Comparison of ENCODE assay signal across 10 cellular contexts in genomic region chr3:15287565-15288330, GRCh38. TPM values are rescaled to one million over a fixed set of nuclear protein-coding genes. Genes with fewer than 3 reads are reported as not detected.
DNase-seq lines count a peak whose midpoint lies in the region; TF ChIP-seq lines count a peak whose summit lies in the region.
"Had no signal": no experiment of that assay in that cellular context is flagged by ENCODE, and none has a peak within 500 bp of the region (broad histone marks: within the 10 kb centered on the region; RNA-seq: fewer than 3 reads in every experiment).

No MANE protein-coding gene starts in this region.

- TF ChIP-seq CTCF in adrenal gland (IDR thresholded peaks at IDR 0.05) (no peak), right atrium auricular region (IDR thresholded peaks at IDR 0.05) (no peak)

- DNase-seq in ELR (ENCODE audit: low read depth) (peak; percentile 63), adrenal gland (peak; percentile 56 to 93 (median 81)), right atrium auricular region (ENCODE audit: low spot score) (peak; percentile 96), NCI-H2171 treated with DMSO at 0.1 percent for 48 hours (lab: John Stamatoyannopoulos, UW) (no peak), DMS53 treated with DMSO at 0.1 percent for 48 hours (lab: John Stamatoyannopoulos, UW; ENCODE audit: unreplicated experiment) (no peak), NCI-H1105 treated with DMSO at 0.1 percent for 48 hours (lab: John Stamatoyannopoulos, UW) (no peak)
- DNase-seq in activated effector memory CD4-positive, alpha-beta T cell treated with anti-CD3 and anti-CD28 coated beads, Interleukin-2, amount 50 U/mL, for 16 hours, result no peak
- DNase-seq: NCI-H1436; stimulated activated CD4-positive, alpha-beta T cell treated with anti-CD3 and anti-CD28 coated beads, Interleukin-12 subunit alpha, Interleukin-12 subunit beta, amount 100 ng/mL, for 4 hours had no signal

- H3K27me3 ChIP-seq in adrenal gland, result no peaks in the 10 kb centered on the region
- H3K27me3 ChIP-seq in right atrium auricular region, result no peaks in the 10 kb centered on the region
- H3K27me3 ChIP-seq in skeletal muscle tissue (ENCODE audit: control insufficient read depth in 3 of 3, insufficient read depth in 3 of 3, low read length in 3 of 3), result no peaks in the 10 kb centered on the region

- peaks cover 0 to 7% of the 10 kb centered on the region in 2 donors for H3K36me3 ChIP-seq in adrenal gland (replicated peaks in 1 of 2)
- no peaks in the 10 kb centered on the region for H3K36me3 ChIP-seq in right atrium auricular region
- H3K36me3 ChIP-seq in skeletal muscle tissue (ENCODE audit: control insufficient read depth in 3 of 3, insufficient read depth in 3 of 3, low read length in 3 of 3), result no peaks in the 10 kb centered on the region

- H3K9me3 ChIP-seq in adrenal gland (replicated peaks in 1 of 3) (no peaks in the 10 kb centered on the region), right atrium auricular region (no peaks in the 10 kb centered on the region), skeletal muscle tissue (ENCODE audit: control insufficient read depth in 3 of 3, low read length in 3 of 3) (no peaks in the 10 kb centered on the region)

- H3K4me3 ChIP-seq in adrenal gland (no peak overlapping the region), right atrium auricular region (no peak overlapping the region), skeletal muscle tissue (ENCODE audit: low read length in 3 of 3) (no peak overlapping the region)

- peak in 1 of 2 donors; percentile 45 for TF ChIP-seq POLR2A in adrenal gland (IDR thresholded peaks at IDR 0.05)

- peak overlapping the region in 2 of 3 donors; percentile 40 to 48 for H3K9ac ChIP-seq in skeletal muscle tissue (ENCODE audit: low read depth in 1 of 3, low read length in 3 of 3)

- H3K27ac ChIP-seq in adrenal gland (peak overlapping the region; percentile 63 to 95 (median 73)), right atrium auricular region (peak overlapping the region; percentile 61 to 66), skeletal muscle tissue (ENCODE audit: low read depth, low read length) (peak overlapping the region; percentile 13)

- intact Hi-C loops in adrenal gland (cut with DNase I), result no loop called here

- 42 to 48% (median 44%) methylated on average over 13 of the region's 13 CpGs for WGBS in adrenal gland, 4 donors

- peaks cover 41 to 86% of the 10 kb centered on the region in 2 donors for H3K4me1 ChIP-seq in adrenal gland (replicated peaks in 1 of 2)
- peaks cover 0 to 39% of the 10 kb centered on the region in 2 donors for H3K4me1 ChIP-seq in right atrium auricular region
- peaks cover 16 to 67% (median 21%) of the 10 kb centered on the region in 3 donors for H3K4me1 ChIP-seq in skeletal muscle tissue (ENCODE audit: control insufficient read depth in 3 of 3, insufficient read depth in 3 of 3, low read length in 3 of 3)

RNA-seq across cellular contexts. Expression of gene SH3BP5, which starts 44.6 kb away (rescaled TPM):
- total RNA-seq in adrenal gland (100 to 1,000 TPM; 134 to 830 (median 180) TPM), right atrium auricular region (10 to 100 TPM; 14.4 to 18.4 TPM), skeletal muscle tissue (24.0 TPM)
- polyA plus RNA-seq in adrenal gland, result 1,000 to 10,000 TPM in 1 of 3 donors, 100 to 1,000 TPM in 2; 119 to 1,158 (median 135) TPM

Comparison
In these comparisons a context has a peak if more than half of its experiments do, and no peak if none do; other contexts are left out.
1. DNase-seq: peak in ELR (single experiment), adrenal gland (7 of 7) and right atrium auricular region (single experiment); none in activated effector memory CD4-positive, alpha-beta T cell treated with anti-CD3 and anti-CD28 coated beads, Interleukin-2, amount 50 U/mL, for 16 hours (single experiment), NCI-H2171 treated with DMSO at 0.1 percent for 48 hours (single experiment), DMS53 treated with DMSO at 0.1 percent for 48 hours (single experiment) and NCI-H1105 treated with DMSO at 0.1 percent for 48 hours (single experiment).
2. H3K27ac ChIP-seq: peak in every context shown above with its lines; median percentile 73 in adrenal gland; 64 in right atrium auricular region; 13 in skeletal muscle tissue.